16 cellular contexts compared by ENCODE assay signal in the genomic region with DNA sequence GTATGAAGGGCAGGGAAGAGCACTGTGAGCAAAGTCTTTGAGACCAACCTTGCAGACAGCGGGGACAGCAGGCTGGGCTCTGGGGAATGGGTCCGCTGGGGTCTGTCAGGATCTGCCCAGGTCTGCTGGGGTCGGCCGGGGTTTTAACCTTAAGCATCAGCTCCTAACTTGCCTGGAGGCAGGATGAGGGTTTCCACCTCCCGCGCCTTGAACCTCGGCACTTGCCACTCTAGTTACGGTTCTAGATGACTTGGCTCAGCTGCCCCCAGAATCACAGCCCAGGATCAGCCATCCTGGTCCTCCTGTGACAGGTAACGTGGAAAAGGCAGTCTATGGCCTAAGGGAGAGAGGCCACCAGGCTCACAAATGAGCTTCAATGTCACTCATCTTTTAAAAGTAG. TPM values are rescaled to one million over a fixed set of nuclear protein-coding genes. Genes with fewer than 3 reads are reported as not detected.
DNase-seq lines count a peak whose midpoint lies in the region; ATAC-seq and TF ChIP-seq lines count a peak whose summit lies in the region.
"Had no signal": no experiment of that assay in that cellular context is flagged by ENCODE, and none has a peak within 500 bp of the region (broad histone marks: within the 10 kb centered on the region; RNA-seq: fewer than 3 reads in every experiment).

No MANE protein-coding gene starts in this region.

- peak; percentile 47 for DNase-seq in cardiac septum (ENCODE audit: low spot score)
- DNase-seq in heart right ventricle, result no peak
- DNase-seq in left lobe of liver (ENCODE audit: low spot score), result peak; percentile 38
- DNase-seq in posterior vena cava (ENCODE audit: low spot score), result peak; percentile 51
- no peak for DNase-seq in OCI-M2 (lab: John Stamatoyannopoulos, UW; ENCODE audit: unreplicated experiment)
- DNase-seq in dermis blood vessel endothelial cell, result no peak
- no peak for DNase-seq in NCI-H748 (lab: John Stamatoyannopoulos, UW; ENCODE audit: unreplicated experiment)
- DNase-seq: AML-193; CD4-positive, alpha-beta T cell; GOT3; H7 had no signal

- H3K27me3 ChIP-seq in heart right ventricle, result peaks cover 0 to 3% (median 0%) of the 10 kb centered on the region in 7 donors

- no peak for ATAC-seq in heart right ventricle
- no peak for ATAC-seq in left lobe of liver
- ATAC-seq: A549, HCT116 had no signal

- H3K4me1 ChIP-seq in heart right ventricle, result no peaks in the 10 kb centered on the region
- H3K4me1 ChIP-seq: A549, Caco-2 had no signal

- H3K27ac ChIP-seq in heart right ventricle, result no peak overlapping the region
- H3K27ac ChIP-seq: 22Rv1, A549, C4-2B had no signal

- 94 to 95% methylated on average over 9 of the region's 9 CpGs for WGBS in heart right ventricle, 2 donors

- no peak overlapping the region for H3K4me3 ChIP-seq in heart right ventricle
- H3K4me3 ChIP-seq: A549 had no signal

- intact Hi-C loops in cardiac septum (cut with DNase I) (no loop called here), heart right ventricle (cut with DNase I) (loop anchor here in 2 of 10 donors (10.0 kb wide), 1 partner anchor 240 kb away; no protein-coding TSS in a partner anchor), posterior vena cava (cut with DNase I) (no loop called here)

- no peak for TF ChIP-seq CTCF in heart right ventricle (IDR thresholded peaks at IDR 0.05)

- H3K9me3 ChIP-seq in heart right ventricle, result no peaks in the 10 kb centered on the region
- H3K9me3 ChIP-seq: A549, Caco-2 had no signal

- no peaks in the 10 kb centered on the region for H3K36me3 ChIP-seq in heart right ventricle

RNA-seq across cellular contexts. Expression of a gene that starts 50.4 kb away (rescaled TPM):
- total RNA-seq in cardiac septum, result 31.6 TPM
- total RNA-seq in heart right ventricle, result 10 to 100 TPM; 19.5 to 32.6 (median 25.2) TPM
- polyA plus RNA-seq in heart right ventricle, result 1 to 10 TPM; 4.9 to 7.3 TPM
- 16.1 TPM for total RNA-seq in left lobe of liver
- 10 to 100 TPM; 32.3 to 36.8 TPM for total RNA-seq in posterior vena cava
- total RNA-seq in dermis blood vessel endothelial cell, result 33.4 and 39.0 TPM in 2 replicates

Comparison
In these comparisons a context has a peak if more than half of its experiments do, and no peak if none do; other contexts are left out.
1. DNase-seq: peak in cardiac septum (single experiment), left lobe of liver (single experiment) and posterior vena cava (single experiment); none in heart right ventricle (0 of 2), OCI-M2 (single experiment), dermis blood vessel endothelial cell (single experiment) and NCI-H748 (single experiment).